Comparison of ENCODE assay signal across 8 cellular contexts in the genomic region with DNA sequence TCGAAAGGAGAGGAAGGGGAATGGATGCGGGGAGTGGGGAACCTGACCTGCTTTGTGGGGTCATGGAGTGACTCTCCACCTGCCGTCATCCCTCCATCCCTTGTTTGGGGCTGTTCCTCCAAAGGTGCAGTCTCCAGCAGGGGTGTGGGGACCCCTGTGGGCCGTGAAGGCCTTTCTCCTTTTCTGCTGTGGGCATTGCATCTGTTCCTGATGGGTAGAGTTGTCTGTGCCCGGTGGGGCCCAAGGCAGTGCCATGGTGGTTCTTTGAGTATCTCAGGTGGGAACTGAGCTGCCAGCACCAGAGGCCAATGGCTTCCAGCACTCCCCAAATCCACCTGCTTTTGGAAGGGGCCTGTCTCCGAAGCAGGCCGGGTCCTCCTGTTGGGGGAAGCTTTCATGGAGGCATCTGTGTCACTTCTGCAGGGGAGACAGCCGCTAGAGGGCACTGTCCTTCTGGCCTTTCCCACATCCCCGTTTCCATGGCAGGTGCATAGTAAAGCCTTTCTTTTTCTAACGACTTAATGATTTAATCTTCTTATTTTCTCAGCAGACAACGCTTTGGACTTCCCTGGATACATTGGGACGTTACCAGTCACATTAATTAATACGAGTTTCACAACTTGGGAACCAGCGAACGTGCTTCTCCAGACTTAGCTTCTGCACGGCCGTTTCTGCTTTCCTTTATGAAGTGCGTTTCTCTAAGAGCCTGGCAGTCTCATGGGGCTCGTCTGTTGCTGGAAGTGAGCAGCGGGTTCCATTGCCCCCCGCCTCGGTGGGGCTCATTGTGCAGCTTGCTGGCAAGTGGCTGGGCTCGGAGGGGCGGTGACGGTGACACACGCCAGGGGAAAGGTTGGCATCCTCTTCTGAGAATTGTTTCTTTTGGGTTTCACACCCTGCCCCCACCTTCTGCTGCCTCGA. TPM values are rescaled to one million over a fixed set of nuclear protein-coding genes. Genes with fewer than 3 reads are reported as not detected.
DNase-seq lines count a peak whose midpoint lies in the region; ATAC-seq and TF ChIP-seq lines count a peak whose summit lies in the region.

No MANE protein-coding gene starts in this region.

- peaks cover 9% of the 10 kb centered on the region for H3K4me1 ChIP-seq in neuron (ENCODE audit: insufficient read depth, low read length)
- peaks cover 11% of the 10 kb centered on the region for H3K4me1 ChIP-seq in stomach smooth muscle (ENCODE audit: control insufficient read depth, insufficient read depth, low read length)

- H3K27me3 Mint-ChIP-seq in activated T-helper 17 cell treated with anti-CD3 and anti-CD28 coated beads, Interleukin-2, amount 50 U/mL, for 72 hours: no peaks in the 10 kb centered on the region

- H2AFZ ChIP-seq in neuron (ENCODE audit: low read depth, low read length): no peak overlapping the region

- H3K4me3 ChIP-seq in Jurkat, Clone E6-1 (ENCODE audit: low read length): no peak overlapping the region
- H3K4me3 ChIP-seq in foreskin fibroblast (ENCODE audit: low read depth in 1 of 2, low read length in 2 of 2) (no peak overlapping the region), neuron (ENCODE audit: low read length) (peak overlapping the region; percentile 20), stomach smooth muscle (ENCODE audit: low read length in 2 of 2) (peak overlapping the region; percentile 28 to 75)

- H3K27ac ChIP-seq in stomach smooth muscle (ENCODE audit: low read length): no peak overlapping the region

- H3K9ac ChIP-seq in stomach smooth muscle (ENCODE audit: low read length in 2 of 2): peak overlapping the region; percentile 1 to 29

- no peaks in the 10 kb centered on the region for H3K36me3 ChIP-seq in neuron (ENCODE audit: insufficient read depth, low read length)
- peaks cover 0 to 2% of the 10 kb centered on the region in 2 donors for H3K36me3 ChIP-seq in stomach smooth muscle (ENCODE audit: control insufficient read depth in 2 of 2, insufficient read depth in 2 of 2, low read length in 2 of 2)

- H3K27me3 ChIP-seq in neuron (ENCODE audit: insufficient read depth, low read length): no peaks in the 10 kb centered on the region
- no peaks in the 10 kb centered on the region for H3K27me3 ChIP-seq in stomach smooth muscle (ENCODE audit: control insufficient read depth in 1 of 2, insufficient read depth in 2 of 2, low read length in 2 of 2)

- no peaks in the 10 kb centered on the region for H3K4me1 Mint-ChIP-seq in activated T-helper 17 cell treated with anti-CD3 and anti-CD28 coated beads, Interleukin-2, amount 50 U/mL, for 72 hours

- peak; percentile 93 for TF ChIP-seq CTCF in foreskin fibroblast (IDR thresholded peaks at IDR 0.05; ENCODE audit: low read depth, low read length)

- no peaks in the 10 kb centered on the region for H3K36me3 Mint-ChIP-seq in activated T-helper 17 cell treated with anti-CD3 and anti-CD28 coated beads, Interleukin-2, amount 50 U/mL, for 72 hours (ENCODE audit: low read depth)

- DNase-seq in COR-L47 (lab: John Stamatoyannopoulos, UW): peak; percentile 84
- peak; percentile 60 for DNase-seq in Jurkat, Clone E6-1 (ENCODE audit: low read depth, low spot score)
- peak; percentile 70 for DNase-seq in RPMI8226
- DNase-seq in foreskin fibroblast: peak; percentile 56 to 86

- H3K4me3 Mint-ChIP-seq in activated T-helper 17 cell treated with anti-CD3 and anti-CD28 coated beads, Interleukin-2, amount 50 U/mL, for 72 hours: no peak overlapping the region

- ATAC-seq in activated T-helper 17 cell treated with anti-CD3 and anti-CD28 coated beads, Interleukin-2, amount 50 U/mL, for 72 hours (replicated peaks): peak; percentile 66
- no peak for ATAC-seq in HG02588 (IDR thresholded peaks at IDR 0.05; ENCODE audit: unreplicated experiment)

- H3K27ac Mint-ChIP-seq in activated T-helper 17 cell treated with anti-CD3 and anti-CD28 coated beads, Interleukin-2, amount 50 U/mL, for 72 hours: no peak overlapping the region

- no peaks in the 10 kb centered on the region for H3K9me3 Mint-ChIP-seq in activated T-helper 17 cell treated with anti-CD3 and anti-CD28 coated beads, Interleukin-2, amount 50 U/mL, for 72 hours

- H3K9me3 ChIP-seq in neuron (ENCODE audit: low read length): peaks cover 2% of the 10 kb centered on the region
- H3K9me3 ChIP-seq in stomach smooth muscle (ENCODE audit: control insufficient read depth in 2 of 2, low read length in 2 of 2): peaks cover 0 to 2% of the 10 kb centered on the region in 2 donors

RNA-seq across cellular contexts. Expression of gene PARVB, which starts 57.1 kb away (rescaled TPM):
- polyA plus RNA-seq in Jurkat, Clone E6-1 (2012; ENCODE audit: insufficient read depth, insufficient read length): not detected
- total RNA-seq in activated T-helper 17 cell treated with anti-CD3 and anti-CD28 coated beads, Interleukin-2, amount 50 U/mL, for 72 hours: 10 to 100 TPM; 50.2 to 66.1 TPM

Comparison
In these comparisons a context has a peak if more than half of its experiments do, and no peak if none do; other contexts are left out.
1. H3K4me3 ChIP-seq: peak in neuron (single experiment) and stomach smooth muscle (2 of 2); none in Jurkat, Clone E6-1 (single experiment) and foreskin fibroblast (0 of 2).
2. Peak in every context shown above with its lines, with median percentiles within 50 percentile points of each other: DNase-seq.